Comparison of ENCODE assay signal across 9 cellular contexts in the genomic region with DNA sequence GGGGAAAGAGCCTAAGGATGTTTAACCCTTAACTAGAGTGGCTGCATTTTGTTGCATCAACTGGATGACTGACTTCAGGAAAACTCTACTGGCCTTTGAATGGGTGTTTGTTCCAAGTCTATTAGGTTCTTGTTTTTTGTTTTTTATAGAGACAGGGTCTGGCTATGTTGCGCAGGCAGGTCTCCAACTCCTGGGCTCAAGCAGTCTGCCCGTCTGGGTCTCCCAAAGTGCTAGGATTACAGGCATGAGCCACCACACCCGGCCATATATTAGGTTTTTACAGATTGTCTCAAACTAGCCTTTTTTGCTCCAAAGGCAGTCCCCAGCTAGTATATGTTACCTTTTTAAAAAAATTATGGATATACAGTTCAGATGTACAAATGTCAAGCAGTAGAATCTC. TPM values are rescaled to one million over a fixed set of nuclear protein-coding genes. Genes with fewer than 3 reads are reported as not detected.
DNase-seq lines count a peak whose midpoint lies in the region; ATAC-seq, FAIRE-seq and TF ChIP-seq lines count a peak whose summit lies in the region.
"Had no signal": no experiment of that assay in that cellular context is flagged by ENCODE, and none has a peak within 500 bp of the region (broad histone marks: within the 10 kb centered on the region; RNA-seq: fewer than 3 reads in every experiment).

No MANE protein-coding gene starts in this region.

- H2AFZ ChIP-seq in KMS-11 (ENCODE audit: low read depth) = no peak overlapping the region

- H3K36me3 ChIP-seq in KMS-11 (ENCODE audit: insufficient read depth) = no peaks in the 10 kb centered on the region

- POLR2A ChIA-PET in AG04450 (lab: Yijun Ruan, JAX) = no interaction called here
- POLR2A ChIA-PET in naive thymus-derived CD8-positive, alpha-beta T cell (lab: Charles Lee) = interaction anchor here (3.0 to 6.4 kb wide), 3 partner anchors 15 to 37 kb away, joined by 11 to 65 read pairs (median 29); a partner anchor contains a TSS

- FAIRE-seq in H54 (lab: Jason Lieb, UNC) = no peak

- peak overlapping the region; percentile 97 for H3K4me2 ChIP-seq in KMS-11

- peak overlapping the region; percentile 84 to 94 (median 90) for H3K4me3 Mint-ChIP-seq in naive thymus-derived CD8-positive, alpha-beta T cell

- H3K27me3 ChIP-seq in AG04450 (ENCODE audit: control insufficient read depth, insufficient read depth, low read length) (no peaks in the 10 kb centered on the region), KMS-11 (ENCODE audit: insufficient read depth, low read depth) (no peaks in the 10 kb centered on the region)

- H3K4me3 ChIP-seq in AG04450 (ENCODE audit: low read depth, low read length) (peak overlapping the region; percentile 88), KMS-11 (IDR thresholded peaks at IDR 0.05; ENCODE audit: insufficient read depth, low read depth, low read length) (peak overlapping the region; percentile 61), coronary artery (peak overlapping the region; percentile 96)

- peaks cover 0 to 25% (median 3%) of the 10 kb centered on the region in 3 donors for H3K36me3 Mint-ChIP-seq in naive thymus-derived CD8-positive, alpha-beta T cell

- no peak for ATAC-seq in naive thymus-derived CD8-positive, alpha-beta T cell

- peaks cover 52% of the 10 kb centered on the region for H3K79me2 ChIP-seq in KMS-11 (ENCODE audit: insufficient read depth, low read depth)

- H4K20me1 ChIP-seq in KMS-11 (ENCODE audit: insufficient read depth) = peaks cover 21% of the 10 kb centered on the region

- no peak for DNase-seq in AG04450 (ENCODE audit: low read depth, low spot score)
- DNase-seq in coronary artery (ENCODE audit: low spot score) = peak; percentile 68
- DNase-seq in naive thymus-derived CD8-positive, alpha-beta T cell = no peak
- DNase-seq in T-helper 9 cell = no peak
- no peak for DNase-seq in HK-2 (ENCODE audit: unreplicated experiment)
- no peak for DNase-seq in H54 (ENCODE audit: insufficient read length, low spot score)
- DNase-seq in NCI-H1048 (lab: John Stamatoyannopoulos, UW) = no peak

- H3K27ac Mint-ChIP-seq in naive thymus-derived CD8-positive, alpha-beta T cell = peak overlapping the region; percentile 76 to 98 (median 92)

- H3K9ac ChIP-seq in KMS-11 = peak overlapping the region; percentile 96; the same call in 1 of the 2 replicates

- CTCF ChIA-PET in AG04450 (lab: Charles Lee) = interaction anchor here (0.6 to 3.6 kb wide), 2 partner anchors 17 to 62 kb away, joined by 3 to 14 read pairs; no protein-coding TSS in a partner anchor

- H3K4me1 Mint-ChIP-seq in naive thymus-derived CD8-positive, alpha-beta T cell = peaks cover 26 to 69% (median 54%) of the 10 kb centered on the region in 4 donors

- no peak overlapping the region for H3K27ac ChIP-seq in AG04450 (ENCODE audit: low read depth, low read length)
- H3K27ac ChIP-seq in KMS-11 = peak overlapping the region; percentile 98; the same call in 1 of the 2 replicates
- peak overlapping the region in 1 of 2 donors; percentile 100 for H3K27ac ChIP-seq in coronary artery

- TF ChIP-seq POLR2A in H54 (IDR thresholded peaks at IDR 0.05; ENCODE audit: low read depth, low read length) = no peak

- no peaks in the 10 kb centered on the region for H3K9me3 ChIP-seq in AG04450 (ENCODE audit: control insufficient read depth, insufficient read depth, low read length)

- no peaks in the 10 kb centered on the region for H3K9me3 Mint-ChIP-seq in naive thymus-derived CD8-positive, alpha-beta T cell

- TF ChIP-seq CTCF in AG04450 (IDR thresholded peaks at IDR 0.05; ENCODE audit: low read depth, low read length) = no peak
- no peak for TF ChIP-seq CTCF in KMS-11 (conservative IDR thresholded peaks at IDR 0.05; ENCODE audit: low read depth, low read length)
- no peak for TF ChIP-seq CTCF in coronary artery (IDR thresholded peaks at IDR 0.05)

- H3K27me3 Mint-ChIP-seq in naive thymus-derived CD8-positive, alpha-beta T cell = no peaks in the 10 kb centered on the region

- peaks cover 50% of the 10 kb centered on the region for H3K4me1 ChIP-seq in KMS-11 (ENCODE audit: low read depth, poor library complexity, severe bottlenecking)

RNA-seq across cellular contexts. Expression of a gene that starts 1.1 kb away (rescaled TPM):
- polyA plus RNA-seq in AG04450 (2011; rRNA removed) = 155 and 180 TPM in 2 replicates
- polyA minus RNA-seq in AG04450 (2011; rRNA and poly(A)+ RNA removed) = 58.8 and 65.3 TPM in 2 replicates
- total RNA-seq in naive thymus-derived CD8-positive, alpha-beta T cell = 10 to 100 TPM; 52.9 to 55.5 TPM
- polyA plus RNA-seq in naive thymus-derived CD8-positive, alpha-beta T cell = 10 to 100 TPM; 33.3 to 45.0 (median 35.0) TPM

RNA-seq across cellular contexts. Expression of a gene that starts 15.3 kb away (rescaled TPM):
- 5.7 and 9.0 TPM in 2 replicates for polyA plus RNA-seq in AG04450 (2011; rRNA removed)
- polyA minus RNA-seq in AG04450 (2011; rRNA and poly(A)+ RNA removed) = 4.7 and 9.7 TPM in 2 replicates
- 1 to 10 TPM; 3.8 TPM for total RNA-seq in naive thymus-derived CD8-positive, alpha-beta T cell
- polyA plus RNA-seq in naive thymus-derived CD8-positive, alpha-beta T cell = 1 to 10 TPM; 2.1 to 6.5 (median 2.8) TPM

RNA-seq across cellular contexts. Expression of a gene that starts 20.1 kb away (rescaled TPM):
- polyA plus RNA-seq in AG04450 (2011; rRNA removed) = 10.1 and 16.9 TPM in 2 replicates
- 14.2 and 34.2 TPM in 2 replicates for polyA minus RNA-seq in AG04450 (2011; rRNA and poly(A)+ RNA removed)
- 10 to 100 TPM; 44.3 to 47.4 TPM for total RNA-seq in naive thymus-derived CD8-positive, alpha-beta T cell
- 10 to 100 TPM; 26.1 to 37.6 (median 36.0) TPM for polyA plus RNA-seq in naive thymus-derived CD8-positive, alpha-beta T cell

RNA-seq across cellular contexts. Expression of a gene that starts 25.1 kb away (rescaled TPM):
- polyA plus RNA-seq in AG04450 (2011; rRNA removed) = 2.1 and 2.9 TPM in 2 replicates
- polyA minus RNA-seq in AG04450 (2011; rRNA and poly(A)+ RNA removed) = 0.78 and 2.0 TPM in 2 replicates
- total RNA-seq in naive thymus-derived CD8-positive, alpha-beta T cell = 1 to 10 TPM; 4.1 to 5.4 TPM
- 1 to 10 TPM in 1 of 3 donors, under 1 TPM in 2; 0.42 to 1.7 (median 0.81) TPM for polyA plus RNA-seq in naive thymus-derived CD8-positive, alpha-beta T cell

RNA-seq across cellular contexts. Expression of a gene that starts 33.7 kb away (rescaled TPM):
- polyA plus RNA-seq in AG04450 (2011; rRNA removed) = not detected in 2 replicates
- not detected in 2 replicates for polyA minus RNA-seq in AG04450 (2011; rRNA and poly(A)+ RNA removed)
- total RNA-seq in naive thymus-derived CD8-positive, alpha-beta T cell = 1 to 10 TPM; 1.8 to 3.3 TPM
- polyA plus RNA-seq in naive thymus-derived CD8-positive, alpha-beta T cell = under 1 TPM in 2 of 3 donors, not detected in 1; 0.80 to 0.92 TPM
- total RNA-seq: dermis microvascular lymphatic vessel endothelial cell had no signal
